Comparison of ENCODE assay signal across 8 cellular contexts in genomic region chr10:16817125-16818019, GRCh38. TPM values are rescaled to one million over a fixed set of nuclear protein-coding genes. Genes with fewer than 3 reads are reported as not detected.
DNase-seq lines count a peak whose midpoint lies in the region; ATAC-seq and TF ChIP-seq lines count a peak whose summit lies in the region.

Gene RSU1 (minus strand): TSS chr10:16817424. CDS start chr10:16817081, 343 bp downstream.

- H4K20me1 ChIP-seq in neural progenitor cell (ENCODE audit: low read depth) = no peaks in the 10 kb centered on the region

- H3K27ac Mint-ChIP-seq in neural progenitor cell = peak within 1 kb of the TSS; percentile 93

- in situ Hi-C loops in SK-MEL-5 (cut with HindIII; ENCODE audit: low pct_unique_long_range_greater_than_20kb, low sequenced_read_pairs) = no loop called here

- TF ChIP-seq CTCF in foreskin keratinocyte (conservative IDR thresholded peaks at IDR 0.05) (no peak), neural progenitor cell (IDR thresholded peaks at IDR 0.05) (no peak)

- ATAC-seq in foreskin keratinocyte = peak; percentile 96

- peak within 1 kb of the TSS; percentile 81 for H2AFZ ChIP-seq in neural progenitor cell (replicated peaks)

- peaks cover 2% of the 10 kb centered on the region for H3K27me3 Mint-ChIP-seq in neural progenitor cell (ENCODE audit: insufficient read depth, low read depth)

- H3K9me3 ChIP-seq in neural progenitor cell (ENCODE audit: low read depth) = no peaks in the 10 kb centered on the region

- H3K36me3 ChIP-seq in neural progenitor cell = peaks cover 3% of the 10 kb centered on the region

- peak; percentile 100 for DNase-seq in GF-D8 (lab: John Stamatoyannopoulos, UW)
- DNase-seq in HEK293T (ENCODE audit: extremely low spot score) = peak; percentile 97
- DNase-seq in MV-4-11 (lab: John Stamatoyannopoulos, UW) = peak; percentile 100
- DNase-seq in SK-MEL-5 (ENCODE audit: low read depth, low spot score) = peak; percentile 99
- peak; percentile 100 for DNase-seq in activated naive CD4-positive, alpha-beta T cell treated with Interleukin-2 at 50 U/mL for 16 hours
- DNase-seq in foreskin keratinocyte = peak; percentile 99 to 100
- peak; percentile 100 for DNase-seq in neural progenitor cell (ENCODE audit: low spot score)
- DNase-seq in stromal cell of bone marrow (ENCODE audit: low read depth) = peak; percentile 100

- no peaks in the 10 kb centered on the region for H3K27me3 ChIP-seq in foreskin keratinocyte
- H3K27me3 ChIP-seq in neural progenitor cell = peaks cover 15% of the 10 kb centered on the region

- peaks cover 9% of the 10 kb centered on the region for H3K9me3 Mint-ChIP-seq in neural progenitor cell

- no peaks in the 10 kb centered on the region for H3F3A ChIP-seq in neural progenitor cell (ENCODE audit: low read depth)

- H3K4me3 Mint-ChIP-seq in neural progenitor cell = peak within 1 kb of the TSS; percentile 96

- H3K4me1 Mint-ChIP-seq in neural progenitor cell = peaks cover 11% of the 10 kb centered on the region

- peak within 1 kb of the TSS; percentile 66 for H3K4me3 ChIP-seq in neural progenitor cell

- POLR2A ChIA-PET in HEK293T (lab: Yijun Ruan, JAX) = interaction anchor here (0.7 to 1.3 kb wide), 8 partner anchors 8 to 957 kb away, joined by 3 to 5 read pairs (median 4); partner anchors contain the start of genes MINDY3 and ST8SIA6

- H3K27ac ChIP-seq in foreskin keratinocyte (peak within 1 kb of the TSS; percentile 61), neural progenitor cell (no peak within 1 kb of the TSS)

- CTCF ChIA-PET in HEK293T (lab: Yijun Ruan, JAX) = interaction anchor here (0.6 to 1.2 kb wide), 3 partner anchors 9 to 693 kb away, joined by 3 to 6 read pairs (median 3); no protein-coding TSS in a partner anchor

- peak within 1 kb of the TSS; percentile 43 for H3K9ac ChIP-seq in neural progenitor cell

- peak within 1 kb of the TSS; percentile 87 for H3K4me2 ChIP-seq in neural progenitor cell

- H3K4me1 ChIP-seq in foreskin keratinocyte (peaks cover 7% of the 10 kb centered on the region), neural progenitor cell (no peaks in the 10 kb centered on the region)

- H3K36me3 Mint-ChIP-seq in neural progenitor cell = no peaks in the 10 kb centered on the region

- peaks cover 13% of the 10 kb centered on the region for H3K79me2 ChIP-seq in neural progenitor cell (ENCODE audit: low read depth)

TF ChIP-seq in HEK293T, 16 proteins besides CTCF, POLR2A, EP300 and RAD21:
- peak; percentile 92 for TF ChIP-seq ELF4 (IDR thresholded peaks at IDR 0.05)
- TF ChIP-seq PKNOX1 (IDR thresholded peaks at IDR 0.05) = peak; percentile 38
- no peak for TF ChIP-seq ARNT (IDR thresholded peaks at IDR 0.05)
- 0 out of 2 replicates have a peak, but pooled peaks have one; percentile 83 for TF ChIP-seq HDGF (IDR thresholded peaks at IDR 0.05; ENCODE audit: borderline replicate concordance)
- TF ChIP-seq CTBP1 (IDR thresholded peaks at IDR 0.05; ENCODE audit: borderline replicate concordance) = no peak
- peak; percentile 35; the same call in 1 of the 2 replicates for TF ChIP-seq TARDBP (IDR thresholded peaks at IDR 0.05)
- peak; percentile 92 for TF ChIP-seq L3MBTL2 (conservative IDR thresholded peaks at IDR 0.05)

RNA-seq across cellular contexts. Expression of gene RSU1, which starts in this region (rescaled TPM):
- total RNA-seq in SK-MEL-5 (2014; rRNA removed; shearing (Covaris generic)) = 42.3 and 50.1 TPM in 2 replicates
- polyA plus RNA-seq in SK-MEL-5 (2015; cell fraction: cytosol; rRNA removed) = 38.4 and 45.0 TPM in 2 replicates
- polyA plus RNA-seq in SK-MEL-5 (2015; cell fraction: nucleus; rRNA removed) = 14.5 and 19.3 TPM in 2 replicates
- total RNA-seq in foreskin keratinocyte = 70.6 and 72.1 TPM in 2 replicates
- polyA plus RNA-seq in foreskin keratinocyte = 62.5 and 73.5 TPM in 2 replicates
- total RNA-seq in neural progenitor cell (ENCODE audit: low replicate concordance) = 9.6 and 18.5 TPM in 2 replicates
